In genomic region chr13:40101708-40102359, GRCh38 we compare ENCODE assay signal across 8 cellular contexts.
DNase-seq lines count a peak whose midpoint lies in the region; ATAC-seq lines count a peak whose summit lies in the region.

No MANE protein-coding gene starts in this region.

- peak; percentile 13 to 24 for DNase-seq in activated CD4-positive, alpha-beta T cell treated with anti-CD3 and anti-CD28 coated beads for 4 hours
- DNase-seq in activated CD4-positive, alpha-beta T cell treated with anti-CD3 and anti-CD28 coated beads, Interleukin-2, amount 50 U/mL, for 1 hour = no peak
- peak; percentile 67 to 73 for DNase-seq in activated T-cell treated with anti-CD3 and anti-CD28 coated beads, Interleukin-2, amount 50 U/mL, for 48 hours
- DNase-seq in stimulated activated effector memory CD8-positive, alpha-beta T cell treated with anti-CD3 and anti-CD28 coated beads, Interleukin-12 subunit alpha, Interleukin-12 subunit beta, amount 100 ng/mL, for 72 hours (ENCODE audit: low spot score in 2 of 2) = peak; percentile 5 to 59
- no peak for DNase-seq in amniotic stem cell (lab: John Stamatoyannopoulos, UW)
- no peak for DNase-seq in left ventricle myocardium superior
- no peak for DNase-seq in DMS153 treated with DMSO at 0.1 percent for 48 hours (lab: John Stamatoyannopoulos, UW; ENCODE audit: unreplicated experiment)

- intact Hi-C loops in left ventricle myocardium superior (cut with micrococcal nuclease) = no loop called here

- H3K4me1 Mint-ChIP-seq in stimulated activated effector memory CD8-positive, alpha-beta T cell treated with anti-CD3 and anti-CD28 coated beads, Interleukin-12 subunit alpha, Interleukin-12 subunit beta, amount 100 ng/mL, for 72 hours = peaks cover 54% of the 10 kb centered on the region

- H3K4me3 Mint-ChIP-seq in stimulated activated effector memory CD8-positive, alpha-beta T cell treated with anti-CD3 and anti-CD28 coated beads, Interleukin-12 subunit alpha, Interleukin-12 subunit beta, amount 100 ng/mL, for 72 hours = peak overlapping the region; percentile 69

- peaks cover 7% of the 10 kb centered on the region for H3K36me3 Mint-ChIP-seq in stimulated activated effector memory CD8-positive, alpha-beta T cell treated with anti-CD3 and anti-CD28 coated beads, Interleukin-12 subunit alpha, Interleukin-12 subunit beta, amount 100 ng/mL, for 72 hours

- peaks cover 11% of the 10 kb centered on the region for H3K9me3 Mint-ChIP-seq in stimulated activated effector memory CD8-positive, alpha-beta T cell treated with anti-CD3 and anti-CD28 coated beads, Interleukin-12 subunit alpha, Interleukin-12 subunit beta, amount 100 ng/mL, for 72 hours

- peak; percentile 55 for ATAC-seq in HG03045 (IDR thresholded peaks at IDR 0.05; ENCODE audit: unreplicated experiment)
- peak; percentile 88 for ATAC-seq in stimulated activated effector memory CD8-positive, alpha-beta T cell treated with anti-CD3 and anti-CD28 coated beads, Interleukin-12 subunit alpha, Interleukin-12 subunit beta, amount 100 ng/mL, for 72 hours
- ATAC-seq in left ventricle myocardium superior = no peak

- peak overlapping the region; percentile 95 for H3K27ac Mint-ChIP-seq in stimulated activated effector memory CD8-positive, alpha-beta T cell treated with anti-CD3 and anti-CD28 coated beads, Interleukin-12 subunit alpha, Interleukin-12 subunit beta, amount 100 ng/mL, for 72 hours

Comparison
In these comparisons a context has a peak if more than half of its experiments do, and no peak if none do; other contexts are left out.
1. DNase-seq: peak in activated CD4-positive, alpha-beta T cell treated with anti-CD3 and anti-CD28 coated beads for 4 hours (2 of 2), activated T-cell treated with anti-CD3 and anti-CD28 coated beads, Interleukin-2, amount 50 U/mL, for 48 hours (2 of 2) and stimulated activated effector memory CD8-positive, alpha-beta T cell treated with anti-CD3 and anti-CD28 coated beads, Interleukin-12 subunit alpha, Interleukin-12 subunit beta, amount 100 ng/mL, for 72 hours (2 of 2); none in activated CD4-positive, alpha-beta T cell treated with anti-CD3 and anti-CD28 coated beads, Interleukin-2, amount 50 U/mL, for 1 hour (single experiment), amniotic stem cell (single experiment), left ventricle myocardium superior (single experiment) and DMS153 treated with DMSO at 0.1 percent for 48 hours (single experiment).